Comparison of ENCODE assay signal across 25 cellular contexts in the genomic region with DNA sequence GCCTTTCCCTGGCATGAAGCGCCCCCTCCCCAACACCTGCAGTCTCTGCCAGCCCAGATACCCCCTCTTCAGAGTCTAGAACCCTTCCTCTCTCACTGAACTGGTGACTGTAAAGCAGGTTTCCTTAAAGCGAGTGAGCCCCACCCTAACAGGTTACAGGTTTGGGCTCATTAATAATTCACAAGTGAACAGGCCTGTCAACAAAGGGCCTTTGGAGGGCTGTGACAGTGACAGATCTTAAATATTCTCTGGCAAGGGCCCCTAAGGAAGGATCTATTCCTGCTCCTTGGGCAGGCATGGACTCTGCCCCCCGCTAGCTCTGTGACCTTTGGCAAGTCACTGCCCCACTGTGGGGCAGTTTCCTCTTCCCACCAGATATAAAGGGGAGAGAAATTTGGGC. TPM values are rescaled to one million over a fixed set of nuclear protein-coding genes. Genes with fewer than 3 reads are reported as not detected.
DNase-seq lines count a peak whose midpoint lies in the region; ATAC-seq and TF ChIP-seq lines count a peak whose summit lies in the region.
"Had no signal": no experiment of that assay in that cellular context is flagged by ENCODE, and none has a peak within 500 bp of the region (broad histone marks: within the 10 kb centered on the region; RNA-seq: fewer than 3 reads in every experiment).

No MANE protein-coding gene starts in this region.

- no peaks in the 10 kb centered on the region for H3K36me3 Mint-ChIP-seq in activated CD8-positive, alpha-beta T cell treated with anti-CD3 and anti-CD28 coated beads for 36 hours (ENCODE audit: low read depth)

- no peak overlapping the region for H3K4me3 Mint-ChIP-seq in activated CD8-positive, alpha-beta T cell treated with anti-CD3 and anti-CD28 coated beads for 36 hours
- H3K4me3 Mint-ChIP-seq: activated naive CD8-positive, alpha-beta T cell treated with anti-CD3 and anti-CD28 coated beads for 36 hours had no signal

- intact Hi-C loops in mucosa of descending colon (cut with DNase I, micrococcal nuclease) (no loop called here), ovary (cut with DNase I) (no loop called here)
- intact Hi-C loops in activated CD8-positive, alpha-beta T cell treated with anti-CD3 and anti-CD28 coated beads for 36 hours (cut with micrococcal nuclease): no loop called here

- no peak for TF ChIP-seq POLR2A in ovary (IDR thresholded peaks at IDR 0.05)

- no peak overlapping the region for H3K27ac ChIP-seq in ovary
- H3K27ac ChIP-seq: 22Rv1; BLaER1 treated with 17β-estradiol and CSF1 and Interleukin-3, amounts not matched to agents 10 nM and 100 nM; tibial nerve had no signal

- DNase-seq in DMS153 (lab: John Stamatoyannopoulos, UW): peak; percentile 11
- no peak for DNase-seq in DMS153 treated with DMSO at 0.1 percent for 48 hours (lab: John Stamatoyannopoulos, UW; ENCODE audit: unreplicated experiment)
- peak; percentile 65 for DNase-seq in COLO668 (lab: John Stamatoyannopoulos, UW; ENCODE audit: unreplicated experiment)
- DNase-seq in mucosa of descending colon: no peak
- DNase-seq in ovary: no peak
- no peak for DNase-seq in activated CD8-positive, alpha-beta T cell treated with anti-CD3 and anti-CD28 coated beads for 36 hours
- DNase-seq: activated CD4-positive, alpha-beta T cell treated with anti-CD3 and anti-CD28 coated beads, Interleukin-2, amount 50 U/mL, for 48 hours; activated naive CD8-positive, alpha-beta T cell treated with anti-CD3 and anti-CD28 coated beads for 36 hours; aorta; left ventricle myocardium superior; mesendoderm; NCI-H187; SHP77; stimulated activated CD4-positive, alpha-beta T cell treated with anti-CD3 and anti-CD28 coated beads, Interleukin-4, amount 100 ng/mL, for 1 hour; T-helper 2 cell had no signal

- H3K9me3 ChIP-seq in endocrine pancreas (ENCODE audit: control insufficient read depth, low read length) (no peaks in the 10 kb centered on the region), mucosa of descending colon (no peaks in the 10 kb centered on the region), ovary (no peaks in the 10 kb centered on the region)
- H3K9me3 ChIP-seq: BLaER1 treated with 17β-estradiol and CSF1 and Interleukin-3, amounts not matched to agents 10 nM and 100 nM; Peyer's patch; tibial nerve had no signal

- POLR2A ChIA-PET in activated CD8-positive, alpha-beta T cell treated with anti-CD3 and anti-CD28 coated beads for 36 hours (lab: Charles Lee): no interaction called here

- no peak for TF ChIP-seq EP300 in ovary (IDR thresholded peaks at IDR 0.05)

- peaks cover 4% of the 10 kb centered on the region for H3K4me1 Mint-ChIP-seq in activated CD8-positive, alpha-beta T cell treated with anti-CD3 and anti-CD28 coated beads for 36 hours (ENCODE audit: low read depth)

- TF ChIP-seq CTCF in mucosa of descending colon (IDR thresholded peaks at IDR 0.05) (no peak), ovary (IDR thresholded peaks at IDR 0.05) (no peak)
- no peak for TF ChIP-seq CTCF in activated CD8-positive, alpha-beta T cell treated with anti-CD3 and anti-CD28 coated beads for 36 hours (IDR thresholded peaks at IDR 0.05)

- no peaks in the 10 kb centered on the region for H3K4me1 ChIP-seq in endocrine pancreas (ENCODE audit: control insufficient read depth, insufficient read depth, low read length)
- peaks cover 9% of the 10 kb centered on the region for H3K4me1 ChIP-seq in mucosa of descending colon (ENCODE audit: low read depth)
- H3K4me1 ChIP-seq in ovary (ENCODE audit: insufficient read depth): no peaks in the 10 kb centered on the region

- H3K9me3 Mint-ChIP-seq in activated CD8-positive, alpha-beta T cell treated with anti-CD3 and anti-CD28 coated beads for 36 hours: no peaks in the 10 kb centered on the region
- H3K9me3 Mint-ChIP-seq: activated naive CD8-positive, alpha-beta T cell treated with anti-CD3 and anti-CD28 coated beads for 36 hours had no signal

- H3K27me3 Mint-ChIP-seq in activated CD8-positive, alpha-beta T cell treated with anti-CD3 and anti-CD28 coated beads for 36 hours: peaks cover 6% of the 10 kb centered on the region

- H3K27ac Mint-ChIP-seq in activated CD8-positive, alpha-beta T cell treated with anti-CD3 and anti-CD28 coated beads for 36 hours: no peak overlapping the region
- H3K27ac Mint-ChIP-seq: activated naive CD8-positive, alpha-beta T cell treated with anti-CD3 and anti-CD28 coated beads for 36 hours; progenitor cell of endocrine pancreas had no signal

- H3K27me3 ChIP-seq in endocrine pancreas (ENCODE audit: control insufficient read depth, insufficient read depth, low read length) (no peaks in the 10 kb centered on the region), ovary (no peaks in the 10 kb centered on the region)
- H3K27me3 ChIP-seq: Peyer's patch had no signal

- peak; percentile 49 for ATAC-seq in mucosa of descending colon
- ATAC-seq in GM18511 (IDR thresholded peaks at IDR 0.05; ENCODE audit: unreplicated experiment): no peak
- ATAC-seq in activated CD8-positive, alpha-beta T cell treated with anti-CD3 and anti-CD28 coated beads for 36 hours: no peak
- ATAC-seq: activated CD4-positive, CD25-positive, alpha-beta regulatory T cell treated with anti-CD3 and anti-CD28 coated beads, Interleukin-2, amount 50 U/mL, for 24 hours; left ventricle myocardium superior; sciatic nerve had no signal

- H3K4me3 ChIP-seq in endocrine pancreas (ENCODE audit: control insufficient read depth, insufficient read depth, low read length) (no peak overlapping the region), mucosa of descending colon (no peak overlapping the region), ovary (no peak overlapping the region)
- H3K4me3 ChIP-seq: BLaER1 treated with 17β-estradiol and CSF1 and Interleukin-3, amounts not matched to agents 10 nM and 100 nM; Peyer's patch; tibial nerve had no signal

- peak overlapping the region; percentile 35 for H3K9ac ChIP-seq in endocrine pancreas (ENCODE audit: control insufficient read depth, insufficient read depth, low read length)
- H3K9ac ChIP-seq: BLaER1 treated with 17β-estradiol and CSF1 and Interleukin-3, amounts not matched to agents 10 nM and 100 nM had no signal

- H3K36me3 ChIP-seq in endocrine pancreas (ENCODE audit: control insufficient read depth, insufficient read depth, low read length): no peaks in the 10 kb centered on the region
- no peaks in the 10 kb centered on the region for H3K36me3 ChIP-seq in mucosa of descending colon (ENCODE audit: low read depth)
- no peaks in the 10 kb centered on the region for H3K36me3 ChIP-seq in ovary
- H3K36me3 ChIP-seq: BLaER1 treated with 17β-estradiol and CSF1 and Interleukin-3, amounts not matched to agents 10 nM and 100 nM; Peyer's patch; tibial nerve had no signal

- CTCF ChIA-PET in activated CD8-positive, alpha-beta T cell treated with anti-CD3 and anti-CD28 coated beads for 36 hours (lab: Charles Lee): no interaction called here

- WGBS in ovary, 3 donors: 91 to 94% (median 93%) methylated on average over 3 of the region's 3 CpGs

RNA-seq across cellular contexts. Expression of a gene that starts 5.6 kb away (rescaled TPM):
- total RNA-seq in mucosa of descending colon (10 to 100 TPM; 32.3 to 95.1 (median 87.0) TPM), ovary (10 to 100 TPM in 1 of 7 donors, 1 to 10 TPM in 1, under 1 TPM in 5; 0.28 to 10.7 (median 0.62) TPM)
- 1 to 10 TPM in 1 of 2 donors, under 1 TPM in 1; 0.47 to 1.2 TPM for polyA plus RNA-seq in ovary
- total RNA-seq in activated CD8-positive, alpha-beta T cell treated with anti-CD3 and anti-CD28 coated beads for 36 hours: under 1 TPM in 1 of 2 experiments, not detected in 1; 0.50 TPM
- total RNA-seq: activated naive CD8-positive, alpha-beta T cell treated with anti-CD3 and anti-CD28 coated beads for 36 hours; HT1080 had no signal

Comparison
In these comparisons a context has a peak if more than half of its experiments do, and no peak if none do; other contexts are left out.
1. DNase-seq: peak in DMS153 (single experiment) and COLO668 (single experiment); none in DMS153 treated with DMSO at 0.1 percent for 48 hours (single experiment), mucosa of descending colon (0 of 3), ovary (0 of 5) and activated CD8-positive, alpha-beta T cell treated with anti-CD3 and anti-CD28 coated beads for 36 hours (single experiment).